In the genomic region with DNA sequence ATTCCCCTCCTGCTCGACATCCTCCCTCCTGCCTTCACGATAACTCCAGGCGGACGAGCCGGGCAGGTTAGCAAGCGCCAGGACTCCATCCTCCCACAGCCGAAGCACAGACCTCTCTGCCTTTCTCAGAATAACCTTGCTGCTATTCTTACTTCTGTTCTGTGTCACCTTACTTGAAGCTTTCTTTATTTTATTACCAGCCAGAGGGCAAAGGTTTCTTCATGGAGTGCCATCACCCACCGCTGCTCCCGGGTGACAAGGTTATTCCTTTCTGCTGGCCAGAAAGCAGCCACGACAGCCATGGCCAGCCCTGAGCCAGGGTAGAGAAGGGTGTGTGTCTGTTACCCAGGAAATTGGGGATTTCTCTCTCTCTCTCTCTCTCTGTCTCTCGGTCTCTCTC, we compare ENCODE assay signal across 1 cellular context.
TF ChIP-seq lines count a peak whose summit lies in the region.

No MANE protein-coding gene starts in this region.

TF ChIP-seq in GM23338, 12 proteins besides CTCF, POLR2A, EP300 and RAD21 (continued from another document):
- TF ChIP-seq, protein P1, sequence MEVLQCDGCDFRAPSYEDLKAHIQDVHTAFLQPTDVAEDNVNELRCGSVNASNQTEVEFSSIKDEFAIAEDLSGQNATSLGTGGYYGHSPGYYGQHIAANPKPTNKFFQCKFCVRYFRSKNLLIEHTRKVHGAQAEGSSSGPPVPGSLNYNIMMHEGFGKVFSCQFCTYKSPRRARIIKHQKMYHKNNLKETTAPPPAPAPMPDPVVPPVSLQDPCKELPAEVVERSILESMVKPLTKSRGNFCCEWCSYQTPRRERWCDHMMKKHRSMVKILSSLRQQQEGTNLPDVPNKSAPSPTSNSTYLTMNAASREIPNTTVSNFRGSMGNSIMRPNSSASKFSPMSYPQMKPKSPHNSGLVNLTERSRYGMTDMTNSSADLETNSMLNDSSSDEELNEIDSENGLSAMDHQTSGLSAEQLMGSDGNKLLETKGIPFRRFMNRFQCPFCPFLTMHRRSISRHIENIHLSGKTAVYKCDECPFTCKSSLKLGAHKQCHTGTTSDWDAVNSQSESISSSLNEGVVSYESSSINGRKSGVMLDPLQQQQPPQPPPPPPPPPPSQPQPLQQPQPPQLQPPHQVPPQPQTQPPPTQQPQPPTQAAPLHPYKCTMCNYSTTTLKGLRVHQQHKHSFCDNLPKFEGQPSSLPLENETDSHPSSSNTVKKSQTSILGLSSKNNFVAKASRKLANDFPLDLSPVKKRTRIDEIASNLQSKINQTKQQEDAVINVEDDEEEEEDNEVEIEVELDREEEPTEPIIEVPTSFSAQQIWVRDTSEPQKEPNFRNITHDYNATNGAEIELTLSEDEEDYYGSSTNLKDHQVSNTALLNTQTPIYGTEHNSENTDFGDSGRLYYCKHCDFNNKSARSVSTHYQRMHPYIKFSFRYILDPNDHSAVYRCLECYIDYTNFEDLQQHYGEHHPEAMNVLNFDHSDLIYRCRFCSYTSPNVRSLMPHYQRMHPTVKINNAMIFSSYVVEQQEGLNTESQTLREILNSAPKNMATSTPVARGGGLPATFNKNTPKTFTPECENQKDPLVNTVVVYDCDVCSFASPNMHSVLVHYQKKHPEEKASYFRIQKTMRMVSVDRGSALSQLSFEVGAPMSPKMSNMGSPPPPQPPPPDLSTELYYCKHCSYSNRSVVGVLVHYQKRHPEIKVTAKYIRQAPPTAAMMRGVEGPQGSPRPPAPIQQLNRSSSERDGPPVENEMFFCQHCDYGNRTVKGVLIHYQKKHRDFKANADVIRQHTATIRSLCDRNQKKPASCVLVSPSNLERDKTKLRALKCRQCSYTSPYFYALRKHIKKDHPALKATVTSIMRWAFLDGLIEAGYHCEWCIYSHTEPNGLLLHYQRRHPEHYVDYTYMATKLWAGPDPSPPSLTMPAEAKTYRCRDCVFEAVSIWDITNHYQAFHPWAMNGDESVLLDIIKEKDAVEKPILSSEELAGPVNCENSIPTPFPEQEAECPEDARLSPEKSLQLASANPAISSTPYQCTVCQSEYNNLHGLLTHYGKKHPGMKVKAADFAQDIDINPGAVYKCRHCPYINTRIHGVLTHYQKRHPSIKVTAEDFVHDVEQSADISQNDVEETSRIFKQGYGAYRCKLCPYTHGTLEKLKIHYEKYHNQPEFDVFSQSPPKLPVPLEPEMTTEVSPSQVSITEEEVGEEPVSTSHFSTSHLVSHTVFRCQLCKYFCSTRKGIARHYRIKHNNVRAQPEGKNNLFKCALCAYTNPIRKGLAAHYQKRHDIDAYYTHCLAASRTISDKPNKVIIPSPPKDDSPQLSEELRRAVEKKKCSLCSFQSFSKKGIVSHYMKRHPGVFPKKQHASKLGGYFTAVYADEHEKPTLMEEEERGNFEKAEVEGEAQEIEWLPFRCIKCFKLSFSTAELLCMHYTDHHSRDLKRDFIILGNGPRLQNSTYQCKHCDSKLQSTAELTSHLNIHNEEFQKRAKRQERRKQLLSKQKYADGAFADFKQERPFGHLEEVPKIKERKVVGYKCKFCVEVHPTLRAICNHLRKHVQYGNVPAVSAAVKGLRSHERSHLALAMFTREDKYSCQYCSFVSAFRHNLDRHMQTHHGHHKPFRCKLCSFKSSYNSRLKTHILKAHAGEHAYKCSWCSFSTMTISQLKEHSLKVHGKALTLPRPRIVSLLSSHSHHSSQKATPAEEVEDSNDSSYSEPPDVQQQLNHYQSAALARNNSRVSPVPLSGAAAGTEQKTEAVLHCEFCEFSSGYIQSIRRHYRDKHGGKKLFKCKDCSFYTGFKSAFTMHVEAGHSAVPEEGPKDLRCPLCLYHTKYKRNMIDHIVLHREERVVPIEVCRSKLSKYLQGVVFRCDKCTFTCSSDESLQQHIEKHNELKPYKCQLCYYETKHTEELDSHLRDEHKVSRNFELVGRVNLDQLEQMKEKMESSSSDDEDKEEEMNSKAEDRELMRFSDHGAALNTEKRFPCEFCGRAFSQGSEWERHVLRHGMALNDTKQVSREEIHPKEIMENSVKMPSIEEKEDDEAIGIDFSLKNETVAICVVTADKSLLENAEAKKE (CRISPR knock-in tag; IDR thresholded peaks at IDR 0.05), result no peak
- TF ChIP-seq, protein P2, sequence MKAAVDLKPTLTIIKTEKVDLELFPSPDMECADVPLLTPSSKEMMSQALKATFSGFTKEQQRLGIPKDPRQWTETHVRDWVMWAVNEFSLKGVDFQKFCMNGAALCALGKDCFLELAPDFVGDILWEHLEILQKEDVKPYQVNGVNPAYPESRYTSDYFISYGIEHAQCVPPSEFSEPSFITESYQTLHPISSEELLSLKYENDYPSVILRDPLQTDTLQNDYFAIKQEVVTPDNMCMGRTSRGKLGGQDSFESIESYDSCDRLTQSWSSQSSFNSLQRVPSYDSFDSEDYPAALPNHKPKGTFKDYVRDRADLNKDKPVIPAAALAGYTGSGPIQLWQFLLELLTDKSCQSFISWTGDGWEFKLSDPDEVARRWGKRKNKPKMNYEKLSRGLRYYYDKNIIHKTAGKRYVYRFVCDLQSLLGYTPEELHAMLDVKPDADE (IDR thresholded peaks at IDR 0.05), result no peak
- TF ChIP-seq POLR2AphosphoS5 (IDR thresholded peaks at IDR 0.05; ENCODE audit: low read depth), result no peak
- TF ChIP-seq JUNB (IDR thresholded peaks at IDR 0.05; ENCODE audit: unreplicated experiment), result no peak
- no peak for TF ChIP-seq STAT1 (IDR thresholded peaks at IDR 0.05; ENCODE audit: unreplicated experiment)
- TF ChIP-seq ZNF331 (CRISPR knock-in tag; IDR thresholded peaks at IDR 0.05; ENCODE audit: low read depth), result no peak
